In genomic region chr9:113269871-113270270, GRCh38 we compare ENCODE assay signal across 19 cellular contexts. TPM values are rescaled to one million over a fixed set of nuclear protein-coding genes. Genes with fewer than 3 reads are reported as not detected.
"Had no signal": no experiment of that assay in that cellular context is flagged by ENCODE, and none has a peak within 500 bp of the region (broad histone marks: within the 10 kb centered on the region; RNA-seq: fewer than 3 reads in every experiment).

No MANE protein-coding gene starts in this region.

- H3K4me1 ChIP-seq: uterus had no signal

- H3K9me3 ChIP-seq: tibial nerve, uterus had no signal

- H3K9me3 Mint-ChIP-seq: activated CD4-positive, alpha-beta T cell treated with anti-CD3 and anti-CD28 coated beads, Interleukin-2, amount 10 ng/mL, durations not matched to agents 7 days and 5 days; brain; natural killer cell treated with Interleukin-12 subunit alpha and Interleukin-12 subunit beta and Interleukin-15 and Interleukin-18, amount 100 ng/mL, for 72 hours; stimulated activated naive B cell treated with anti-CD40 and anti-IgM and Interleukin-4, amounts not matched to agents 10 μg/mL and 1 μg/mL and 100 μg/mL, for 72 hours; WTC11 had no signal

- H3K27me3 ChIP-seq: tibial nerve, uterus had no signal

- DNase-seq: activated CD4-positive, alpha-beta T cell treated with anti-CD3 and anti-CD28 coated beads, Interleukin-2, amount 10 ng/mL, durations not matched to agents 7 days and 5 days; central memory CD4-positive, alpha-beta T cell; cortex of kidney; effector CD4-positive, alpha-beta T cell; foreskin fibroblast; posterior cingulate gyrus; retina; stimulated activated CD4-positive, alpha-beta T cell treated with anti-CD3 and anti-CD28 coated beads, Interleukin-2, amount 100 ng/mL, for 48 hours; stimulated activated naive B cell treated with anti-CD40 and anti-IgM and Interleukin-4, amounts not matched to agents 10 μg/mL and 1 μg/mL and 100 μg/mL, for 72 hours; substantia nigra; T-helper 2 cell; uterus had no signal

- H3K27me3 Mint-ChIP-seq: activated CD4-positive, alpha-beta T cell treated with anti-CD3 and anti-CD28 coated beads, Interleukin-2, amount 10 ng/mL, durations not matched to agents 7 days and 5 days; brain; natural killer cell treated with Interleukin-12 subunit alpha and Interleukin-12 subunit beta and Interleukin-15 and Interleukin-18, amount 100 ng/mL, for 72 hours; stimulated activated naive B cell treated with anti-CD40 and anti-IgM and Interleukin-4, amounts not matched to agents 10 μg/mL and 1 μg/mL and 100 μg/mL, for 72 hours had no signal

- H3K4me3 ChIP-seq: tibial nerve, uterus had no signal

- H3K27ac ChIP-seq: tibial nerve, uterus had no signal

- H3K4me1 Mint-ChIP-seq: brain had no signal

- H3K36me3 ChIP-seq: uterus had no signal

- H3K27ac Mint-ChIP-seq: activated CD4-positive, alpha-beta T cell treated with anti-CD3 and anti-CD28 coated beads, Interleukin-2, amount 10 ng/mL, durations not matched to agents 7 days and 5 days; stimulated activated naive B cell treated with anti-CD40 and anti-IgM and Interleukin-4, amounts not matched to agents 10 μg/mL and 1 μg/mL and 100 μg/mL, for 72 hours; WTC11 had no signal

- H3K4me3 Mint-ChIP-seq: activated CD4-positive, alpha-beta T cell treated with anti-CD3 and anti-CD28 coated beads, Interleukin-2, amount 10 ng/mL, durations not matched to agents 7 days and 5 days; natural killer cell treated with Interleukin-12 subunit alpha and Interleukin-12 subunit beta and Interleukin-15 and Interleukin-18, amount 100 ng/mL, for 72 hours; stimulated activated naive B cell treated with anti-CD40 and anti-IgM and Interleukin-4, amounts not matched to agents 10 μg/mL and 1 μg/mL and 100 μg/mL, for 72 hours; WTC11 had no signal

- ATAC-seq: natural killer cell treated with Interleukin-12 subunit alpha and Interleukin-12 subunit beta and Interleukin-15 and Interleukin-18, amount 100 ng/mL, for 72 hours; SK-N-SH treated with all-trans-retinoic acid at 6 μM for 48 hours; stimulated activated naive B cell treated with anti-CD40 and anti-IgM and Interleukin-4, amounts not matched to agents 10 μg/mL and 1 μg/mL and 100 μg/mL, for 72 hours; WTC11 had no signal

RNA-seq across cellular contexts. Expression of gene RNF183, which starts 33.3 kb away (rescaled TPM):
- total RNA-seq: activated CD4-positive, alpha-beta T cell treated with anti-CD3 and anti-CD28 coated beads, Interleukin-2, amount 10 ng/mL, durations not matched to agents 7 days and 5 days; kidney epithelial cell; liver; natural killer cell treated with Interleukin-12 subunit alpha and Interleukin-12 subunit beta and Interleukin-15 and Interleukin-18, amount 100 ng/mL, for 72 hours had no signal
